1 cellular context compared by ENCODE assay signal in the genomic region with DNA sequence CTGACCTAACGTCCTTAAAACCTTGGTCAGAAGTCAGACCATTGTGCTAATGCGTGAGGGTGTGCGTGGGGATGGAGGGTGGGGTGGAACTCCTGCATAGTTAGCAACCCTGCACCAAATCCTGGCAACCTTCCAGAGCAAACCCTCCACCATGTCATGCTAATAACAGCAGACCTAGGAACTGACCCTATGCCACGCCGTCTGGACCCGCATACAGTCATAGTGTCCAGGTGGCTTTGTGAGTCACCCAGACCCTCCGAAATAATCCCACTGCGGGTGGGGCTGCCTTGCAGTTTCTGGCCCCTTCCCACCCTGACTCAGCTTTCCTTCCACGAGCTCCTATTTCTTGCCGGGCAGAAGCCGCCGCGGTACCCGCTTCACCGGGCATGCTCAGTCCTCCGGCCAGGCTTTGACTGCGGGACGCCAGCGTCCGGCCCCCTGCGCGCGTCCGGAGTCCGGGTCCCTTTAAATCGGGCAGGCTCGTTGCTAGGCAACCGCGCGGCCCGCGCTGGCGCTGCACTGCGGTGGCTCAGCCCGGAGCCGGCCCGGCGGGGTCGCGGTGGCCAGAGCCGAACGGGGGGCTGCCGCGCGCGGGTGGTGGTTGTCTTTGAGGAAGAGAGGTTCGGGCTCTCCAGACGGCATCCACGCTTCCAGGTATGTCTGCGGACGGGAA.
TF ChIP-seq lines count a peak whose summit lies in the region.

A gene (plus strand): TSS at position 493 of the 673 bp plus-strand sequence. CDS start 7,619 bp downstream, outside the sequence.

TF ChIP-seq in HCT116, 20 proteins besides CTCF, POLR2A, EP300 and RAD21 (continued from another document):
- TF ChIP-seq, protein P1, sequence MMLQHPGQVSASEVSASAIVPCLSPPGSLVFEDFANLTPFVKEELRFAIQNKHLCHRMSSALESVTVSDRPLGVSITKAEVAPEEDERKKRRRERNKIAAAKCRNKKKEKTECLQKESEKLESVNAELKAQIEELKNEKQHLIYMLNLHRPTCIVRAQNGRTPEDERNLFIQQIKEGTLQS (IDR thresholded peaks at IDR 0.05) = no peak
- TF ChIP-seq EZH2phosphoT487 (IDR thresholded peaks at IDR 0.05; ENCODE audit: borderline replicate concordance) (no peak), SIN3A (IDR thresholded peaks at IDR 0.05; ENCODE audit: low read depth) (no peak), CEBPB (IDR thresholded peaks at IDR 0.05; ENCODE audit: low read depth) (no peak), SP1 (IDR thresholded peaks at IDR 0.05; ENCODE audit: low read depth) (no peak)
TF ChIP-seq in HCT116: peak in this region for 0.
